In genomic region chr10:100346765-100347567, GRCh38 we compare ENCODE assay signal across 8 cellular contexts. TPM values are rescaled to one million over a fixed set of nuclear protein-coding genes. Genes with fewer than 3 reads are reported as not detected.
A peak's percentile ranks its signal among the peaks of the same experiment; 100 is the strongest.
DNase-seq lines count a peak whose midpoint lies in the region; ATAC-seq and TF ChIP-seq lines count a peak whose summit lies in the region.

Gene SCD, plus strand, starts transcription at chr10:100347233. Its CDS starts 272 bp downstream, at chr10:100347505.

- TF ChIP-seq CTCF in kidney epithelial cell (IDR thresholded peaks at IDR 0.05; ENCODE audit: insufficient read depth, low read length, poor library complexity, severe bottlenecking), result no peak

- H3K27me3 ChIP-seq in kidney epithelial cell (ENCODE audit: control insufficient read depth, insufficient read depth, low read length), result no peaks in the 10 kb centered on the region

- peaks cover 5% of the 10 kb centered on the region for H3K36me3 ChIP-seq in kidney epithelial cell (ENCODE audit: control insufficient read depth, insufficient read depth, low read length)

- ATAC-seq in HG03439 (IDR thresholded peaks at IDR 0.05; ENCODE audit: unreplicated experiment), result peak; percentile 87

- H3K4me3 ChIP-seq in kidney epithelial cell (ENCODE audit: low read depth, low read length), result peak within 1 kb of the TSS; percentile 91

- DNase-seq in AML-193 (lab: John Stamatoyannopoulos, UW), result peak; percentile 90 to 92
- DNase-seq in GM19238 (ENCODE audit: insufficient read length, low spot score), result peak; percentile 93
- peak; percentile 91 for DNase-seq in NCI-H510A (lab: John Stamatoyannopoulos, UW)
- peak; percentile 56 for DNase-seq in activated CD4-positive, alpha-beta T cell treated with anti-CD3 and anti-CD28 coated beads for 1 hour
- DNase-seq in cerebellum (ENCODE audit: low spot score), result peak; percentile 89
- peak; percentile 83 for DNase-seq in kidney epithelial cell (ENCODE audit: low read depth)
- DNase-seq in stimulated activated CD4-positive, alpha-beta T cell treated with anti-CD3 and anti-CD28 coated beads, Interleukin-15, amount 100 ng/mL, for 24 hours, result peak; percentile 92

RNA-seq across cellular contexts. Expression of gene SCD, which starts in this region (rescaled TPM):
- total RNA-seq in cerebellum (91.2 TPM), kidney epithelial cell (273 and 288 TPM in 2 replicates)

Comparison
In these comparisons a context has a peak if more than half of its experiments do, and no peak if none do; other contexts are left out.
1. Peak in every context shown above with its lines: DNase-seq, ATAC-seq and H3K4me3 ChIP-seq.